10 cellular contexts compared by ENCODE assay signal in the genomic region with DNA sequence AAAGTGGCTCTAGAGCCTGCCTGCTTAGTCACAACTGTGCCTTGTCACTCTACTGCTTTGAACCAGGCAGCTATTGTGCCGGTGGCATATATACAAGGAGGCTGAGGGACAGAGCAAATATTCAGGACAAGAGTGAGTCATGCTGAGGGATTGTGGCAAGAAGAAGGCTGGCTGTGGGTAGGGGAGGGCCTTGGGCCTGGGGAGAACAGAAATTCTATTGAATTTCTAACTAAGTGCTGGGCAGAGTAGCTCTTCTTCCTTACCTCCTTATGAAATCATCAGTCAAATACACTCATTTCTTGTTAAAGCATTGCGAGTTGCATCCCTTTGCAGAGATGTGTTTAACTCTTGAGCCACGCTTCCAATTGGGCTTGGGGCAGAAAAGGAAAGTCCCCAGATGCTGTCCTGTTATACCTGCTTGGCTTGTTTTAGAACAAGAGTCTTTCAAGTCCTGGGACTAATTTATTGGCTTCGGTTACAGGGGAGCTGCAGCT. TPM values are rescaled to one million over a fixed set of nuclear protein-coding genes. Genes with fewer than 3 reads are reported as not detected.
DNase-seq lines count a peak whose midpoint lies in the region; ATAC-seq lines count a peak whose summit lies in the region.
"Had no signal": no experiment of that assay in that cellular context is flagged by ENCODE, and none has a peak within 500 bp of the region (broad histone marks: within the 10 kb centered on the region; RNA-seq: fewer than 3 reads in every experiment).

No MANE protein-coding gene starts in this region.

- ATAC-seq in GM18868 (IDR thresholded peaks at IDR 0.05; ENCODE audit: unreplicated experiment), result no peak
- no peak for ATAC-seq in GM21381 (IDR thresholded peaks at IDR 0.05; ENCODE audit: unreplicated experiment)

- peak; percentile 54 for DNase-seq in A172 (ENCODE audit: low spot score)
- DNase-seq in HPDE6-E6E7 (ENCODE audit: extremely low spot score), result peak; percentile 27
- DNase-seq in amniotic epithelial cell (ENCODE audit: low read depth), result peak; percentile 24
- DNase-seq in kidney tubule cell (ENCODE audit: low spot score), result peak; percentile 91
- DNase-seq in cerebellar nuclear complex (lab: John Stamatoyannopoulos, UW), result no peak
- DNase-seq in COR-L47 (lab: John Stamatoyannopoulos, UW), result no peak
- DNase-seq: NCI-H2029, RPMI8226 had no signal

RNA-seq across cellular contexts. Expression of gene PFDN4, which starts 59.7 kb away (rescaled TPM):
- total RNA-seq in A172 (2014; rRNA removed; shearing (Covaris generic)), result 261 and 341 TPM in 2 replicates

Comparison
In these comparisons a context has a peak if more than half of its experiments do, and no peak if none do; other contexts are left out.
1. DNase-seq: peak in A172 (single experiment), HPDE6-E6E7 (single experiment), amniotic epithelial cell (single experiment) and kidney tubule cell (single experiment); none in cerebellar nuclear complex (0 of 2) and COR-L47 (single experiment).